ENCODE assay signal across 8 cellular contexts in genomic region chr5:150436141-150436680, GRCh38. TPM values are rescaled to one million over a fixed set of nuclear protein-coding genes. Genes with fewer than 3 reads are reported as not detected.
A peak's percentile ranks its signal among the peaks of the same experiment; 100 is the strongest.
DNase-seq lines count a peak whose midpoint lies in the region; ATAC-seq and TF ChIP-seq lines count a peak whose summit lies in the region.

No MANE protein-coding gene starts in this region.

- TF ChIP-seq CTCF in IMR-90 (conservative IDR thresholded peaks at IDR 0.05; ENCODE audit: low read depth, low read length) (peak; percentile 85), OCI-LY3 (IDR thresholded peaks at IDR 0.05; ENCODE audit: low read depth, low read length) (peak; percentile 80), epithelial cell of proximal tubule (conservative IDR thresholded peaks at IDR 0.05; ENCODE audit: low read depth, low read length) (peak; percentile 79)

- POLR2A ChIA-PET in IMR-90 (lab: Charles Lee; ENCODE audit: unreplicated experiment): interaction anchor here (0.5 kb wide), 1 partner anchor 58 kb away, joined by 5 read pairs; no protein-coding TSS in a partner anchor
- POLR2A ChIA-PET in naive thymus-derived CD8-positive, alpha-beta T cell (lab: Charles Lee): interaction anchor here (1.0 to 1.4 kb wide), 6 partner anchors 10 to 37 kb away, joined by 3 to 11 read pairs (median 3); partner anchors contain the start of gene RPS14

- H3K18ac ChIP-seq in IMR-90 (ENCODE audit: low read depth, low read length): 0 out of 2 replicates have a peak overlapping the region, but pooled peaks have one; percentile 24

- WGBS in IMR-90 (ENCODE audit: extremely low coverage in 2 of 2, insufficient read length in 1 of 2), 2 experiments: 40% methylated on average over 1 of the region's 13 CpGs; no CpG with 5 or more reads in 1 of the 2 experiments

- H3K27ac Mint-ChIP-seq in naive thymus-derived CD8-positive, alpha-beta T cell: peak overlapping the region; percentile 30 to 93 (median 78)
- H3K27ac Mint-ChIP-seq in stimulated activated effector memory CD8-positive, alpha-beta T cell treated with anti-CD3 and anti-CD28 coated beads, Interleukin-12 subunit alpha, Interleukin-12 subunit beta, amount 100 ng/mL, for 72 hours: peak overlapping the region; percentile 71

- H3K14ac ChIP-seq in IMR-90 (replicated peaks; ENCODE audit: low read depth, low read length): no peak overlapping the region

- peaks cover 0 to 7% (median 0%) of the 10 kb centered on the region in 3 donors for H3K36me3 Mint-ChIP-seq in naive thymus-derived CD8-positive, alpha-beta T cell
- H3K36me3 Mint-ChIP-seq in stimulated activated effector memory CD8-positive, alpha-beta T cell treated with anti-CD3 and anti-CD28 coated beads, Interleukin-12 subunit alpha, Interleukin-12 subunit beta, amount 100 ng/mL, for 72 hours: peaks cover 5% of the 10 kb centered on the region

- H3K56ac ChIP-seq in IMR-90 (ENCODE audit: extremely low read depth, insufficient read depth, low read length): no peak overlapping the region

- H4K91ac ChIP-seq in IMR-90 (ENCODE audit: insufficient read depth, low read depth, low read length): peak overlapping the region; percentile 47; the same call in 1 of the 2 replicates

- H3K36me3 ChIP-seq in IMR-90 (ENCODE audit: control insufficient read depth, insufficient read depth, low read length) (no peaks in the 10 kb centered on the region), OCI-LY3 (replicated peaks; ENCODE audit: low read depth, low read length) (no peaks in the 10 kb centered on the region)

- CTCF ChIA-PET in IMR-90 (lab: Yijun Ruan, JAX): interaction anchor here (0.5 to 1.0 kb wide), 4 partner anchors 26 to 329 kb away, joined by 3 to 5 read pairs (median 3); no protein-coding TSS in a partner anchor

- H3K4me3 ChIP-seq in IMR-90 (ENCODE audit: insufficient read depth, low read depth, low read length) (no peak overlapping the region), OCI-LY3 (ENCODE audit: low read length) (peak overlapping the region; percentile 39; the same call in 1 of the 2 replicates), epithelial cell of proximal tubule (ENCODE audit: low read depth, low read length) (no peak overlapping the region)

- no peak for TF ChIP-seq POLR2A in IMR-90 (IDR thresholded peaks at IDR 0.05; ENCODE audit: low read depth, low read length)

- H3K9me3 ChIP-seq in IMR-90 (ENCODE audit: control insufficient read depth, insufficient read depth, low read length): no peaks in the 10 kb centered on the region
- no peaks in the 10 kb centered on the region for H3K9me3 ChIP-seq in OCI-LY3 (ENCODE audit: insufficient read depth, low read length)

- no peaks in the 10 kb centered on the region for H3K9me3 Mint-ChIP-seq in naive thymus-derived CD8-positive, alpha-beta T cell
- H3K9me3 Mint-ChIP-seq in stimulated activated effector memory CD8-positive, alpha-beta T cell treated with anti-CD3 and anti-CD28 coated beads, Interleukin-12 subunit alpha, Interleukin-12 subunit beta, amount 100 ng/mL, for 72 hours: no peaks in the 10 kb centered on the region

- H3K23ac ChIP-seq in IMR-90 (ENCODE audit: low read depth, low read length): peak overlapping the region; percentile 55; the same call in 1 of the 2 replicates

- peak overlapping the region; percentile 78 for H3K4ac ChIP-seq in IMR-90 (ENCODE audit: low read depth, low read length)

- H3K9me1 ChIP-seq in IMR-90 (ENCODE audit: insufficient read depth, low read length): peaks cover 3% of the 10 kb centered on the region; the same call in 1 of the 2 replicates

- H3K4me2 ChIP-seq in IMR-90 (ENCODE audit: low read depth, low read length) (peak overlapping the region; percentile 43), OCI-LY3 (ENCODE audit: low read length) (peak overlapping the region; percentile 59)

- H2AFZ ChIP-seq in IMR-90 (replicated peaks; ENCODE audit: low read length, poor library complexity): peak overlapping the region; percentile 91
- H2AFZ ChIP-seq in OCI-LY3 (ENCODE audit: low read depth, low read length): no peak overlapping the region

- no peaks in the 10 kb centered on the region for H3K27me3 ChIP-seq in IMR-90 (ENCODE audit: control insufficient read depth, insufficient read depth, low read length)
- no peaks in the 10 kb centered on the region for H3K27me3 ChIP-seq in OCI-LY3 (ENCODE audit: low read depth, low read length)

- TF ChIP-seq RAD21 in IMR-90 (IDR thresholded peaks at IDR 0.05; ENCODE audit: low read length): peak; percentile 88

- H3K27me3 Mint-ChIP-seq in naive thymus-derived CD8-positive, alpha-beta T cell: no peaks in the 10 kb centered on the region

- H2AK5ac ChIP-seq in IMR-90 (ENCODE audit: low read depth, low read length): peak overlapping the region; percentile 83

- peak; percentile 94 for ATAC-seq in GM21529 (IDR thresholded peaks at IDR 0.05; ENCODE audit: unreplicated experiment)
- ATAC-seq in IMR-90 (ENCODE audit: low read depth): peak; percentile 81
- peak; percentile 98 to 99 for ATAC-seq in naive thymus-derived CD8-positive, alpha-beta T cell
- ATAC-seq in stimulated activated effector memory CD8-positive, alpha-beta T cell treated with anti-CD3 and anti-CD28 coated beads, Interleukin-12 subunit alpha, Interleukin-12 subunit beta, amount 100 ng/mL, for 72 hours: peak; percentile 97

- DNase-seq in DMS153 (lab: John Stamatoyannopoulos, UW) (peak; percentile 23), IMR-90 (peak; percentile 89), epithelial cell of proximal tubule (ENCODE audit: low read depth) (no peak)
- peak; percentile 83 for DNase-seq in activated CD8-positive, alpha-beta memory T cell treated with anti-CD3 and anti-CD28 coated beads, Interleukin-2, amount 50 U/mL, for 24 hours (ENCODE audit: extremely low read depth)
- peak; percentile 79 to 94 (median 88) for DNase-seq in naive thymus-derived CD8-positive, alpha-beta T cell
- peak; percentile 93 to 94 for DNase-seq in stimulated activated effector memory CD8-positive, alpha-beta T cell treated with anti-CD3 and anti-CD28 coated beads, Interleukin-12 subunit alpha, Interleukin-12 subunit beta, amount 100 ng/mL, for 72 hours (ENCODE audit: low spot score in 2 of 2)

- peak overlapping the region in 5 of 10 donors; percentile 12 to 59 (median 50) for H3K4me3 Mint-ChIP-seq in naive thymus-derived CD8-positive, alpha-beta T cell
- H3K4me3 Mint-ChIP-seq in stimulated activated effector memory CD8-positive, alpha-beta T cell treated with anti-CD3 and anti-CD28 coated beads, Interleukin-12 subunit alpha, Interleukin-12 subunit beta, amount 100 ng/mL, for 72 hours: peak overlapping the region; percentile 44

- dilution Hi-C loops in IMR-90 (cut with HindIII; ENCODE audit: low sequenced_read_pairs, unreplicated experiment): no loop called here

- H2BK120ac ChIP-seq in IMR-90 (ENCODE audit: low read depth, low read length): peak overlapping the region; percentile 80

- BruUV-seq in IMR-90 (replicated peaks; lab: Mats Ljungman, UMichigan): no TSS peak

- no peak overlapping the region for H2AK9ac ChIP-seq in IMR-90 (replicated peaks; ENCODE audit: low read depth, low read length, poor library complexity)

- no peak overlapping the region for H2BK5ac ChIP-seq in IMR-90 (ENCODE audit: low read depth, low read length, poor library complexity, severe bottlenecking)

- intact Hi-C loops in IMR-90 (cut with micrococcal nuclease): loop anchor here (1.0 to 10.0 kb wide), 9 partner anchors 77 to 601 kb away; partner anchors contain the start of genes HMGXB3 and TIGD6

- peak overlapping the region in 1 of 2 experiments; percentile 63; a peak in 1 of 4 replicates for H4K8ac ChIP-seq in IMR-90 (ENCODE audit: low read depth in 2 of 2, low read length in 2 of 2)

- H3K9ac ChIP-seq in IMR-90 (ENCODE audit: low read depth, low read length) (no peak overlapping the region), OCI-LY3 (ENCODE audit: low read length) (no peak overlapping the region)

- peak overlapping the region; percentile 25; the same call in 1 of the 3 replicates for H2BK15ac ChIP-seq in IMR-90 (ENCODE audit: low read depth, low read length)

- no peaks in the 10 kb centered on the region for H3K79me2 ChIP-seq in OCI-LY3 (ENCODE audit: low read length)

- H3K79me1 ChIP-seq in IMR-90 (ENCODE audit: low read depth in 1 of 2, low read length in 2 of 2): no peaks in the 10 kb centered on the region

- peaks cover 7 to 23% (median 9%) of the 10 kb centered on the region in 4 donors for H3K4me1 Mint-ChIP-seq in naive thymus-derived CD8-positive, alpha-beta T cell
- peaks cover 19% of the 10 kb centered on the region for H3K4me1 Mint-ChIP-seq in stimulated activated effector memory CD8-positive, alpha-beta T cell treated with anti-CD3 and anti-CD28 coated beads, Interleukin-12 subunit alpha, Interleukin-12 subunit beta, amount 100 ng/mL, for 72 hours

- H2BK20ac ChIP-seq in IMR-90 (ENCODE audit: low read depth, low read length): peak overlapping the region; percentile 92

- peaks cover 5% of the 10 kb centered on the region for H3K4me1 ChIP-seq in IMR-90 (ENCODE audit: control insufficient read depth, insufficient read depth, low read length)
- peaks cover 19% of the 10 kb centered on the region for H3K4me1 ChIP-seq in OCI-LY3 (ENCODE audit: low read length)

- no peak overlapping the region for H3K27ac ChIP-seq in IMR-90 (ENCODE audit: insufficient read depth, low read length)
- no peak overlapping the region for H3K27ac ChIP-seq in OCI-LY3 (ENCODE audit: low read length)

- in situ Hi-C loops in IMR-90 (cut with MboI; ENCODE audit: low sequenced_read_pairs): loop anchor here (10.0 to 25.0 kb wide), 3 partner anchors 171 to 799 kb away; no protein-coding TSS in a partner anchor

- 0 out of 2 replicates have a peak overlapping the region, but pooled peaks have one; percentile 20 for H4K5ac ChIP-seq in IMR-90 (ENCODE audit: low read depth, low read length)

- H4K20me1 ChIP-seq in IMR-90 (ENCODE audit: insufficient read depth, low read length) (no peaks in the 10 kb centered on the region; the same call in 1 of the 2 replicates), OCI-LY3 (ENCODE audit: insufficient read depth, low read length) (no peaks in the 10 kb centered on the region)

TF ChIP-seq in IMR-90, 13 proteins besides CTCF, POLR2A, EP300 and RAD21 (continues in another document):
- 0 out of 2 replicates have a peak, but pooled peaks have one; percentile 9 for TF ChIP-seq RFX5 (IDR thresholded peaks at IDR 0.05; ENCODE audit: low read depth, low read length)

RNA-seq across cellular contexts. Expression of gene RPS14, which starts 13.3 kb away (rescaled TPM):
- total RNA-seq in IMR-90 (2012; rRNA removed) (7,310 and 7,583 TPM in 2 replicates), epithelial cell of proximal tubule (2,963 and 3,646 TPM in 2 replicates)
- 6,296 and 6,747 TPM in 2 replicates for polyA plus RNA-seq in IMR-90 (2012; rRNA removed)
- 5,609 and 17,745 TPM in 2 replicates for polyA plus RNA-seq in IMR-90 (2012; cell fraction: cytosol; rRNA removed)
- 873 and 3,349 TPM in 2 replicates for polyA plus RNA-seq in IMR-90 (2012; cell fraction: nucleus; rRNA removed; ENCODE audit: low replicate concordance)
- 1,000 to 10,000 TPM; 5,539 to 5,586 TPM for total RNA-seq in naive thymus-derived CD8-positive, alpha-beta T cell
- polyA plus RNA-seq in naive thymus-derived CD8-positive, alpha-beta T cell: over 10,000 TPM in 2 of 3 donors, 1,000 to 10,000 TPM in 1; 9,910 to 11,694 (median 11,598) TPM

RNA-seq across cellular contexts. Expression of gene CD74, which starts 23.5 kb away (rescaled TPM):
- 0.18 and 0.28 TPM in 2 replicates for total RNA-seq in IMR-90 (2012; rRNA removed)
- 1.1 and 1.5 TPM in 2 replicates for polyA plus RNA-seq in IMR-90 (2012; rRNA removed)
- 1.4 and 3.4 TPM in 2 replicates for polyA plus RNA-seq in IMR-90 (2012; cell fraction: cytosol; rRNA removed)
- polyA plus RNA-seq in IMR-90 (2012; cell fraction: nucleus; rRNA removed; ENCODE audit: low replicate concordance): 0.60 and 0.64 TPM in 2 replicates
- total RNA-seq in epithelial cell of proximal tubule: 31.2 and 54.4 TPM in 2 replicates
- 100 to 1,000 TPM; 288 to 293 TPM for total RNA-seq in naive thymus-derived CD8-positive, alpha-beta T cell
- polyA plus RNA-seq in naive thymus-derived CD8-positive, alpha-beta T cell: 100 to 1,000 TPM; 310 to 415 (median 407) TPM

Comparison
In these comparisons a context has a peak if more than half of its experiments do, and no peak if none do; other contexts are left out.
1. RNA of gene CD74, which starts 23.5 kb away (total RNA-seq): 288 to 293 TPM in naive thymus-derived CD8-positive, alpha-beta T cell and 31.2 to 54.4 TPM in epithelial cell of proximal tubule; 0.18 to 0.28 TPM in IMR-90; every median in the first group is over 10 times any median in the second.
2. Peak in every context shown above with its lines, with median percentiles within 50 percentile points of each other: ATAC-seq and CTCF ChIP-seq.